Comparison of ENCODE assay signal across 28 cellular contexts in the genomic region with DNA sequence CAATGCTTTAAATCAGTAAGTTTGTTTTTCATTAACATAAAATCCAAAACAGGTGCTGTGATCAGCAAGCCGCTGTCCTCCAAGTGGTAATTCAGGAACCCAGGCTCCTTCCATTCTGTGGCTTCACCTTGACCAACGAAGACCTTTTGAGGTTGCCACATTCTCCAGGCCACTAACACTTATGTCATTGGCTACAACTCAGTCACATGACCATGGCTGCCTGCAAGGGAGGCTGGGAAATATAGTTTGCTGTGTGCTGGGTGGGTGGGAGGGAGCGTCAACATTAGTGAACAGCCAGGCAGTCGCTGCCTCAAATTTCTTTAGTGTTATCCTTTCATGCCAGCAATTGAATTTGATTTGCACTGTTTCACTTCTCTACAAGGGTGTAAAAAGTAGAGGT.
A peak's percentile ranks its signal among the peaks of the same experiment; 100 is the strongest.
DNase-seq lines count a peak whose midpoint lies in the region; ATAC-seq, FAIRE-seq and TF ChIP-seq lines count a peak whose summit lies in the region.
"Had no signal": no experiment of that assay in that cellular context is flagged by ENCODE, and none has a peak within 500 bp of the region (broad histone marks: within the 10 kb centered on the region; RNA-seq: fewer than 3 reads in every experiment).

No MANE protein-coding gene starts in this region.

- H3K9me3 Mint-ChIP-seq in WTC11, result peaks cover 18% of the 10 kb centered on the region
- peaks cover 4% of the 10 kb centered on the region for H3K9me3 Mint-ChIP-seq in activated CD8-positive, alpha-beta memory T cell treated with anti-CD3 and anti-CD28 coated beads, Interleukin-2, amount 10 ng/mL, durations not matched to agents 7 days and 5 days (ENCODE audit: low read depth)
- H3K9me3 Mint-ChIP-seq: CD8-positive, alpha-beta memory T cell had no signal

- peaks cover 22% of the 10 kb centered on the region for H3K27me3 Mint-ChIP-seq in WTC11 (ENCODE audit: low read depth)
- H3K27me3 Mint-ChIP-seq in activated CD8-positive, alpha-beta memory T cell treated with anti-CD3 and anti-CD28 coated beads, Interleukin-2, amount 10 ng/mL, durations not matched to agents 7 days and 5 days, result no peaks in the 10 kb centered on the region
- H3K27me3 Mint-ChIP-seq: CD4-positive, alpha-beta memory T cell; CD4-positive, CD25-positive, alpha-beta regulatory T cell; CD8-positive, alpha-beta memory T cell had no signal

- TF ChIP-seq RAD21 in K562 (CRISPR knock-in tag; conservative IDR thresholded peaks at IDR 0.05 in 1 of 2, IDR thresholded peaks at IDR 0.05 in 1 of 2), result no peak
- no peak for TF ChIP-seq RAD21 in H1 (IDR thresholded peaks at IDR 0.05 in 1 of 2, conservative IDR thresholded peaks at IDR 0.05 in 1 of 2; ENCODE audit: low read depth in 2 of 2, low read length in 2 of 2)

- H4K91ac ChIP-seq in H1 (replicated peaks; ENCODE audit: insufficient read length, low read length), result no peak overlapping the region

- TF ChIP-seq CTCF in WTC11 (IDR thresholded peaks at IDR 0.05) (no peak), K562 (IDR thresholded peaks at IDR 0.05 in 2 of 3, conservative IDR thresholded peaks at IDR 0.05 in 1 of 3; ENCODE audit: insufficient read depth in 2 of 3, low read depth in 1 of 3, low read length in 3 of 3) (no peak), H1 (IDR thresholded peaks at IDR 0.05; ENCODE audit: control extremely low read depth in 1 of 3, insufficient read depth in 1 of 3, low read depth in 1 of 3, low read length in 3 of 3) (no peak), esophagus squamous epithelium (IDR thresholded peaks at IDR 0.05) (no peak), GM20000 (IDR thresholded peaks at IDR 0.05; ENCODE audit: extremely low read depth, missing control alignments) (no peak), hepatocyte (IDR thresholded peaks at IDR 0.05; ENCODE audit: poor library complexity) (no peak)

- H3K9me1 ChIP-seq in K562 (ENCODE audit: control insufficient read depth, insufficient read depth, low read length), result no peaks in the 10 kb centered on the region

- FAIRE-seq in K562 (lab: Jason Lieb, UNC), result no peak
- FAIRE-seq in H1 (lab: Jason Lieb, UNC), result no peak
- FAIRE-seq: A204.1, GM12878, GM12892, GM18507 had no signal

- H2BK12ac ChIP-seq in H1 (ENCODE audit: low read depth, low read length), result no peak overlapping the region; the same call in 1 of the 2 replicates

- H2BK15ac ChIP-seq in H1 (ENCODE audit: low read length), result no peak overlapping the region

- H3K79me1 ChIP-seq in H1 (ENCODE audit: low read depth, low read length), result no peaks in the 10 kb centered on the region

- TF ChIP-seq EP300 in K562 (IDR thresholded peaks at IDR 0.05; ENCODE audit: low read length), result no peak
- no peak for TF ChIP-seq EP300 in H1 (IDR thresholded peaks at IDR 0.05; ENCODE audit: borderline replicate concordance in 1 of 2, low read depth in 2 of 2, low read length in 2 of 2)

- no peak overlapping the region for H3K18ac ChIP-seq in H1 (ENCODE audit: extremely low read depth, low read length)

- H3K4me3 ChIP-seq in K562 (no peak overlapping the region), H1 (ENCODE audit: extremely low read depth in 1 of 4, insufficient read depth in 2 of 4, low read depth in 3 of 4, low read length in 4 of 4) (no peak overlapping the region), esophagus squamous epithelium (no peak overlapping the region), hepatocyte (no peak overlapping the region)
- H3K4me3 ChIP-seq: BLaER1, GM12878 had no signal

- ATAC-seq in WTC11, result no peak
- ATAC-seq in K562, result 0 out of 3 replicates have a peak, but pooled peaks have one; percentile 45
- ATAC-seq in activated CD8-positive, alpha-beta memory T cell treated with anti-CD3 and anti-CD28 coated beads, Interleukin-2, amount 10 ng/mL, durations not matched to agents 7 days and 5 days, result no peak
- ATAC-seq: GM12878 had no signal

- no peaks in the 10 kb centered on the region for H3K23me2 ChIP-seq in H1 (ENCODE audit: low read depth, low read length)

- no peak overlapping the region for H3K4me3 Mint-ChIP-seq in WTC11
- no peak overlapping the region for H3K4me3 Mint-ChIP-seq in activated CD8-positive, alpha-beta memory T cell treated with anti-CD3 and anti-CD28 coated beads, Interleukin-2, amount 10 ng/mL, durations not matched to agents 7 days and 5 days
- H3K4me3 Mint-ChIP-seq: CD14-positive monocyte; CD4-positive, alpha-beta memory T cell; CD4-positive, CD25-positive, alpha-beta regulatory T cell; CD8-positive, alpha-beta memory T cell had no signal

- no peak overlapping the region for H2AK5ac ChIP-seq in H1 (ENCODE audit: low read depth, low read length)

- no peak overlapping the region for H3K23ac ChIP-seq in H1 (ENCODE audit: insufficient read length)

- DNase-seq in WTC11 (ENCODE audit: low spot score) (no peak), K562 (ENCODE audit: extremely low read depth in 1 of 4, low spot score in 3 of 4) (peak in 2 of 4 experiments; percentile 21 to 24), H1 (ENCODE audit: low read depth in 1 of 2, low spot score in 2 of 2) (no peak), esophagus squamous epithelium (lab: John Stamatoyannopoulos, UW) (no peak), GM20000 (ENCODE audit: low spot score) (no peak), hepatocyte (ENCODE audit: low spot score) (no peak)
- DNase-seq in activated CD8-positive, alpha-beta memory T cell treated with anti-CD3 and anti-CD28 coated beads, Interleukin-2, amount 10 ng/mL, durations not matched to agents 7 days and 5 days, result no peak
- DNase-seq: 8988T; ACHN; BE2C; C1 segment of cervical spinal cord; CD4-positive, alpha-beta memory T cell; CD4-positive, CD25-positive, alpha-beta regulatory T cell; CD8-positive, alpha-beta memory T cell; COR-L47; DMS 273 treated with DMSO at 0.1 percent for 48 hours; DMS153; DMS53; DMS79; DND-41; EL; GDM1 had no signal

- no peaks in the 10 kb centered on the region for H4K20me1 ChIP-seq in K562 (replicated peaks; ENCODE audit: control insufficient read depth, insufficient read depth, low read length)
- no peaks in the 10 kb centered on the region for H4K20me1 ChIP-seq in H1 (replicated peaks in 1 of 2; ENCODE audit: control insufficient read depth in 1 of 2, insufficient read depth in 2 of 2, low read length in 2 of 2)
- no peaks in the 10 kb centered on the region for H4K20me1 ChIP-seq in hepatocyte (ENCODE audit: insufficient read depth, poor library complexity, severe bottlenecking)
- H4K20me1 ChIP-seq: BLaER1 had no signal

- in situ Hi-C loops in K562 (cut with MboI), result no loop called here

- H3K4me1 ChIP-seq in K562 (replicated peaks in 1 of 2; ENCODE audit: control insufficient read depth in 2 of 2, insufficient read depth in 2 of 2, low read length in 2 of 2) (no peaks in the 10 kb centered on the region), H1 (replicated peaks in 1 of 4; ENCODE audit: control insufficient read depth in 3 of 4, insufficient read depth in 4 of 4, low read length in 3 of 4) (peaks cover 0 to 12% (median 7%) of the 10 kb centered on the region in 4 experiments; a peak in 5 of 7 replicates), esophagus squamous epithelium (peaks cover 9 to 27% (median 14%) of the 10 kb centered on the region in 3 donors), hepatocyte (ENCODE audit: insufficient read depth) (peaks cover 20% of the 10 kb centered on the region)
- H3K4me1 ChIP-seq: BE2C, BLaER1 had no signal

- peaks cover 0 to 4% of the 10 kb centered on the region in 2 experiments; a peak in 1 of 5 replicates for H3K27me3 ChIP-seq in K562 (ENCODE audit: control insufficient read depth in 2 of 2, insufficient read depth in 2 of 2, low read length in 2 of 2)
- no peaks in the 10 kb centered on the region; a peak in 1 of 7 replicates for H3K27me3 ChIP-seq in H1 (replicated peaks in 1 of 4; ENCODE audit: control insufficient read depth in 3 of 4, extremely low read depth in 1 of 4, insufficient read depth in 3 of 4, low read length in 3 of 4)
- H3K27me3 ChIP-seq in esophagus squamous epithelium, result no peaks in the 10 kb centered on the region
- no peaks in the 10 kb centered on the region for H3K27me3 ChIP-seq in hepatocyte
- H3K27me3 ChIP-seq: BE2C, BLaER1 had no signal

- H3K56ac ChIP-seq in H1 (replicated peaks; ENCODE audit: insufficient read length, low read depth, low read length), result no peak overlapping the region

- H3K36me3 ChIP-seq in K562 (ENCODE audit: control insufficient read depth, insufficient read depth, low read length) (no peaks in the 10 kb centered on the region), H1 (ENCODE audit: control insufficient read depth in 2 of 4, insufficient read depth in 4 of 4, low read length in 3 of 4) (no peaks in the 10 kb centered on the region), esophagus squamous epithelium (no peaks in the 10 kb centered on the region), hepatocyte (replicated peaks; ENCODE audit: insufficient read depth, low read depth) (no peaks in the 10 kb centered on the region)
- H3K36me3 ChIP-seq: BE2C, BLaER1 had no signal

- H3K4me1 Mint-ChIP-seq in WTC11, result peaks cover 74% of the 10 kb centered on the region
- H3K4me1 Mint-ChIP-seq in activated CD8-positive, alpha-beta memory T cell treated with anti-CD3 and anti-CD28 coated beads, Interleukin-2, amount 10 ng/mL, durations not matched to agents 7 days and 5 days, result peaks cover 2% of the 10 kb centered on the region
- H3K4me1 Mint-ChIP-seq: CD14-positive monocyte; CD4-positive, CD25-positive, alpha-beta regulatory T cell had no signal

- POLR2A ChIA-PET in WTC11 (lab: Charles Lee) (no interaction called here), K562 (lab: Yijun Ruan, JAX) (no interaction called here), H1 (lab: Charles Lee; ENCODE audit: partially characterized antibody) (no interaction called here)

- no peak overlapping the region for H2BK120ac ChIP-seq in H1 (replicated peaks; ENCODE audit: low read depth, low read length)

- H3K36me3 Mint-ChIP-seq in WTC11, result peaks cover 17% of the 10 kb centered on the region
- H3K36me3 Mint-ChIP-seq in activated CD8-positive, alpha-beta memory T cell treated with anti-CD3 and anti-CD28 coated beads, Interleukin-2, amount 10 ng/mL, durations not matched to agents 7 days and 5 days, result peaks cover 1% of the 10 kb centered on the region
- H3K36me3 Mint-ChIP-seq: CD14-positive monocyte; CD4-positive, alpha-beta memory T cell; CD4-positive, CD25-positive, alpha-beta regulatory T cell had no signal

- intact Hi-C loops in K562 (cut with micrococcal nuclease), result no loop called here
- intact Hi-C loops in esophagus squamous epithelium (cut with DNase I), result no loop called here

- no peaks in the 10 kb centered on the region for H3K9me2 ChIP-seq in hepatocyte (replicated peaks; ENCODE audit: insufficient read depth)

- H3K9me3 ChIP-seq in K562 (replicated peaks; ENCODE audit: control insufficient read depth, insufficient read depth, low read depth, low read length) (no peaks in the 10 kb centered on the region), H1 (ENCODE audit: insufficient read depth in 2 of 2, low read depth in 1 of 2, low read length in 1 of 2) (no peaks in the 10 kb centered on the region), esophagus squamous epithelium (no peaks in the 10 kb centered on the region), hepatocyte (ENCODE audit: low read depth) (no peaks in the 10 kb centered on the region)
- H3K9me3 ChIP-seq: BE2C had no signal

- TF ChIP-seq POLR2A in K562 (conservative IDR thresholded peaks at IDR 0.05) (no peak), H1 (IDR thresholded peaks at IDR 0.05; ENCODE audit: control extremely low read depth in 1 of 2, low read depth in 2 of 2, low read length in 2 of 2) (no peak), esophagus squamous epithelium (IDR thresholded peaks at IDR 0.05) (no peak)

- 0 out of 2 replicates have a peak overlapping the region, but pooled peaks have one; percentile 26 for H2BK20ac ChIP-seq in H1 (ENCODE audit: low read length)

- no TSS peak for BruUV-seq in K562 (replicated peaks; lab: Mats Ljungman, UMichigan)

- H3K4ac ChIP-seq in H1 (replicated peaks; ENCODE audit: insufficient read length, low read depth, low read length), result no peak overlapping the region

- H3K27ac ChIP-seq in K562 (ENCODE audit: extremely low read depth, low read depth, low read length) (no peak overlapping the region), H1 (ENCODE audit: low read depth, low read length) (no peak overlapping the region), esophagus squamous epithelium (peak overlapping the region; percentile 39 to 59 (median 48)), hepatocyte (no peak overlapping the region)
- H3K27ac ChIP-seq: BLaER1 had no signal

- H4K5ac ChIP-seq in H1 (ENCODE audit: insufficient read length, low read depth, low read length), result no peak overlapping the region

- H3K9ac ChIP-seq in K562 (ENCODE audit: insufficient read depth in 1 of 2, low read depth in 2 of 2, low read length in 2 of 2) (no peak overlapping the region), H1 (replicated peaks in 1 of 4; ENCODE audit: extremely low read depth in 1 of 4, low read depth in 3 of 4, low read length in 3 of 4) (no peak overlapping the region)
- H3K9ac ChIP-seq: BLaER1 had no signal

- H4K8ac ChIP-seq in H1 (ENCODE audit: extremely low read depth, insufficient read depth, low read length), result no peak overlapping the region

- H3K4me2 ChIP-seq in K562 (ENCODE audit: insufficient read depth, low read length), result no peak overlapping the region
- no peak overlapping the region for H3K4me2 ChIP-seq in H1 (ENCODE audit: insufficient read depth in 1 of 2, low read depth in 2 of 2, low read length in 2 of 2)
- no peak overlapping the region for H3K4me2 ChIP-seq in hepatocyte
- H3K4me2 ChIP-seq: BLaER1 had no signal

- no peak overlapping the region for H3K14ac ChIP-seq in H1 (ENCODE audit: insufficient read length)

- H3K79me2 ChIP-seq in K562 (ENCODE audit: control insufficient read depth, insufficient read depth, low read length) (no peaks in the 10 kb centered on the region), H1 (ENCODE audit: control insufficient read depth in 1 of 2, insufficient read depth in 2 of 2, low read length in 2 of 2) (no peaks in the 10 kb centered on the region), hepatocyte (no peaks in the 10 kb centered on the region)

- no peak overlapping the region for H2BK5ac ChIP-seq in H1 (ENCODE audit: low read depth, low read length)

- H3K27ac Mint-ChIP-seq in WTC11, result no peak overlapping the region
- H3K27ac Mint-ChIP-seq in activated CD8-positive, alpha-beta memory T cell treated with anti-CD3 and anti-CD28 coated beads, Interleukin-2, amount 10 ng/mL, durations not matched to agents 7 days and 5 days, result no peak overlapping the region
- H3K27ac Mint-ChIP-seq: CD14-positive monocyte; CD4-positive, alpha-beta memory T cell; CD4-positive, CD25-positive, alpha-beta regulatory T cell; CD8-positive, alpha-beta memory T cell had no signal

- 1% methylated on average over 4 of the region's 4 CpGs for WGBS in K562 (ENCODE audit: insufficient coverage, low coverage, missing lambda C conversion rate)
- WGBS in H1 (ENCODE audit: extremely low coverage in 1 of 2, insufficient coverage in 1 of 2, insufficient read length in 1 of 2, insufficient replicate concordance in 2 of 2, low coverage in 1 of 2, low lambda C conversion rate in 2 of 2, missing lambda C conversion rate in 1 of 2), 2 experiments, result 94% methylated on average over 4 of the region's 4 CpGs; no CpG with 5 or more reads in 1 of the 2 experiments
- WGBS in esophagus squamous epithelium, 2 donors, result 73 to 91% methylated on average over 4 of the region's 4 CpGs
- WGBS in hepatocyte (ENCODE audit: low lambda C conversion rate, missing lambda C conversion rate), result 92% methylated on average over 4 of the region's 4 CpGs

- H2AFZ ChIP-seq in K562 (ENCODE audit: low read depth, low read length), result no peak overlapping the region
- H2AFZ ChIP-seq in H1 (ENCODE audit: low read length), result no peak overlapping the region
- H2AFZ ChIP-seq in hepatocyte, result no peak overlapping the region

- CTCF ChIA-PET in WTC11 (lab: Charles Lee), result no interaction called here
- CTCF ChIA-PET in K562 (lab: Yijun Ruan, JAX; ENCODE audit: low intra/inter-chr PET ratio), result no interaction called here
- CTCF ChIA-PET in H1 (lab: Charles Lee; ENCODE audit: partially characterized antibody), result interaction anchor here (0.6 to 5.0 kb wide), 3 partner anchors 38 to 62 kb away, joined by 3 to 21 read pairs (median 4); no protein-coding TSS in a partner anchor
- CTCF ChIA-PET in activated CD8-positive, alpha-beta memory T cell treated with anti-CD3 and anti-CD28 coated beads, Interleukin-2, amount 10 ng/mL, durations not matched to agents 7 days and 5 days (lab: Charles Lee), result no interaction called here

Comparison
In these comparisons a context has a peak if more than half of its experiments do, and no peak if none do; other contexts are left out.
1. H3K27ac ChIP-seq: peak in esophagus squamous epithelium (4 of 4); none in K562 (single experiment), H1 (single experiment) and hepatocyte (single experiment).